14 cellular contexts compared by ENCODE assay signal in genomic region chr10:117346574-117346973, GRCh38.
"Had no signal": no experiment of that assay in that cellular context is flagged by ENCODE, and none has a peak within 500 bp of the region (broad histone marks: within the 10 kb centered on the region; RNA-seq: fewer than 3 reads in every experiment).

No MANE protein-coding gene starts in this region.

- H2AFZ ChIP-seq: hepatocyte had no signal

- H3K36me3 Mint-ChIP-seq: naive B cell had no signal

- ATAC-seq: pancreas, upper lobe of right lung had no signal

- H3K27ac ChIP-seq: adrenal gland, cardiac muscle cell, esophagus squamous epithelium, pancreas, stomach, testis, upper lobe of right lung had no signal

- H3K27me3 ChIP-seq: adrenal gland, cardiac muscle cell, esophagus squamous epithelium, hepatocyte, pancreas, stomach, testis, upper lobe of right lung had no signal

- DNase-seq: activated CD4-positive, alpha-beta memory T cell treated with anti-CD3 and anti-CD28 coated beads, Interleukin-2, amount 10 ng/mL, durations not matched to agents 7 days and 5 days; activated CD4-positive, alpha-beta T cell treated with anti-CD3 and anti-CD28 coated beads for 4 hours; activated T-cell treated with anti-CD3 and anti-CD28 coated beads, Interleukin-2, amount 50 U/mL, for 24 hours; adrenal gland; esophagus squamous epithelium; naive B cell; pancreas; stimulated activated CD4-positive, alpha-beta T cell treated with anti-CD3 and anti-CD28 coated beads, Interleukin-1b, Interleukin-23, amount 100 ng/mL, for 48 hours; stomach; testis; upper lobe of right lung had no signal

- H3K36me3 ChIP-seq: adrenal gland, cardiac muscle cell, esophagus squamous epithelium, pancreas, stomach, upper lobe of right lung had no signal

- H3K4me2 ChIP-seq: hepatocyte had no signal

- H3K27ac Mint-ChIP-seq: activated CD4-positive, alpha-beta memory T cell treated with anti-CD3 and anti-CD28 coated beads, Interleukin-2, amount 10 ng/mL, durations not matched to agents 7 days and 5 days; activated naive CD4-positive, alpha-beta T cell treated with anti-CD3 and anti-CD28 coated beads, Interleukin-2, amount 50 U/mL, for 24 hours; activated T-cell treated with anti-CD3 and anti-CD28 coated beads, Interleukin-2, amount 50 U/mL, for 24 hours had no signal

- H3K4me1 ChIP-seq: testis had no signal

- H3K4me3 ChIP-seq: adrenal gland, cardiac muscle cell, esophagus squamous epithelium, hepatocyte, pancreas, stomach, testis, upper lobe of right lung had no signal

- H3K4me3 Mint-ChIP-seq: activated CD4-positive, alpha-beta memory T cell treated with anti-CD3 and anti-CD28 coated beads, Interleukin-2, amount 10 ng/mL, durations not matched to agents 7 days and 5 days; activated naive CD4-positive, alpha-beta T cell treated with anti-CD3 and anti-CD28 coated beads, Interleukin-2, amount 50 U/mL, for 24 hours; activated T-cell treated with anti-CD3 and anti-CD28 coated beads, Interleukin-2, amount 50 U/mL, for 24 hours had no signal

- H3K27me3 Mint-ChIP-seq: activated CD4-positive, alpha-beta memory T cell treated with anti-CD3 and anti-CD28 coated beads, Interleukin-2, amount 10 ng/mL, durations not matched to agents 7 days and 5 days; activated naive CD4-positive, alpha-beta T cell treated with anti-CD3 and anti-CD28 coated beads, Interleukin-2, amount 50 U/mL, for 24 hours; activated T-cell treated with anti-CD3 and anti-CD28 coated beads, Interleukin-2, amount 50 U/mL, for 24 hours; naive B cell had no signal

- H3K9me3 Mint-ChIP-seq: activated CD4-positive, alpha-beta memory T cell treated with anti-CD3 and anti-CD28 coated beads, Interleukin-2, amount 10 ng/mL, durations not matched to agents 7 days and 5 days; activated naive CD4-positive, alpha-beta T cell treated with anti-CD3 and anti-CD28 coated beads, Interleukin-2, amount 50 U/mL, for 24 hours; activated T-cell treated with anti-CD3 and anti-CD28 coated beads, Interleukin-2, amount 50 U/mL, for 24 hours; naive B cell had no signal

- H3K9me3 ChIP-seq: adrenal gland, esophagus squamous epithelium, pancreas, stomach, testis, upper lobe of right lung had no signal
